11 cellular contexts compared by ENCODE assay signal in genomic region chr14:103483600-103483999, GRCh38. TPM values are rescaled to one million over a fixed set of nuclear protein-coding genes. Genes with fewer than 3 reads are reported as not detected.
DNase-seq lines count a peak whose midpoint lies in the region; ATAC-seq and TF ChIP-seq lines count a peak whose summit lies in the region.
"Had no signal": no experiment of that assay in that cellular context is flagged by ENCODE, and none has a peak within 500 bp of the region (broad histone marks: within the 10 kb centered on the region; RNA-seq: fewer than 3 reads in every experiment).

No MANE protein-coding gene starts in this region.

- H3K9me3 Mint-ChIP-seq in GM23338 = no peaks in the 10 kb centered on the region
- H3K9me3 Mint-ChIP-seq: naive thymus-derived CD4-positive, alpha-beta T cell; T-helper 2 cell treated with Interferon-gamma antibody and Interleukin-4, amounts not matched to agents 5 μg/mL and 100 μg/mL, for 36 hours had no signal

- H3K4me3 Mint-ChIP-seq in GM23338 = no peak overlapping the region
- H3K4me3 Mint-ChIP-seq: naive thymus-derived CD4-positive, alpha-beta T cell; T-helper 2 cell treated with Interferon-gamma antibody and Interleukin-4, amounts not matched to agents 5 μg/mL and 100 μg/mL, for 36 hours had no signal

- H3K4me1 ChIP-seq in GM23338 (ENCODE audit: insufficient read depth) = no peaks in the 10 kb centered on the region
- peaks cover 14% of the 10 kb centered on the region for H3K4me1 ChIP-seq in OCI-LY7 (ENCODE audit: insufficient read depth, low read length, poor library complexity, severe bottlenecking)
- H3K4me1 ChIP-seq in psoas muscle = peaks cover 9% of the 10 kb centered on the region

- no peak for ATAC-seq in GM23338
- no peak for ATAC-seq in psoas muscle
- ATAC-seq: naive thymus-derived CD4-positive, alpha-beta T cell had no signal

- no peak for TF ChIP-seq CTCF in GM23338 (conservative IDR thresholded peaks at IDR 0.05; ENCODE audit: low read depth in 2 of 2)
- TF ChIP-seq CTCF in OCI-LY7 (conservative IDR thresholded peaks at IDR 0.05; ENCODE audit: low read length) = no peak
- no peak for TF ChIP-seq CTCF in psoas muscle (IDR thresholded peaks at IDR 0.05)

- H3K4me2 ChIP-seq in GM23338 (no peak overlapping the region), OCI-LY7 (ENCODE audit: low read length) (no peak overlapping the region)

- H3F3A ChIP-seq in GM23338 (replicated peaks; ENCODE audit: low read depth) = 0 out of 2 replicates have a peak, but pooled peaks cover 2% of the 10 kb centered on the region

- no peak overlapping the region for H3K27ac Mint-ChIP-seq in GM23338
- H3K27ac Mint-ChIP-seq: T-helper 2 cell treated with Interferon-gamma antibody and Interleukin-4, amounts not matched to agents 5 μg/mL and 100 μg/mL, for 36 hours had no signal

- H4K20me1 ChIP-seq in GM23338 (replicated peaks; ENCODE audit: insufficient read depth) (peaks cover 2% of the 10 kb centered on the region; the same call in 1 of the 2 replicates), OCI-LY7 (ENCODE audit: insufficient read depth, low read length) (peaks cover 3% of the 10 kb centered on the region; the same call in 1 of the 2 replicates)

- no peaks in the 10 kb centered on the region for H3K27me3 ChIP-seq in GM23338 (ENCODE audit: insufficient read depth)
- H3K27me3 ChIP-seq in psoas muscle (ENCODE audit: insufficient read depth in 3 of 3, low read length in 2 of 3) = no peaks in the 10 kb centered on the region

- no peaks in the 10 kb centered on the region for H3K27me3 Mint-ChIP-seq in GM23338 (ENCODE audit: insufficient read depth, low read depth, poor library complexity)
- H3K27me3 Mint-ChIP-seq: naive thymus-derived CD4-positive, alpha-beta T cell had no signal

- CTCF ChIA-PET in OCI-LY7 (lab: Charles Lee; ENCODE audit: unreplicated experiment) = no interaction called here

- H3K9me2 ChIP-seq in GM23338 (ENCODE audit: insufficient read depth) = no peaks in the 10 kb centered on the region
- H3K9me2 ChIP-seq in OCI-LY7 (ENCODE audit: insufficient read depth, low read length) = no peaks in the 10 kb centered on the region

- peaks cover 41% of the 10 kb centered on the region for H3K36me3 Mint-ChIP-seq in GM23338 (ENCODE audit: low read depth)

- no peaks in the 10 kb centered on the region for H3K79me2 ChIP-seq in GM23338 (replicated peaks; ENCODE audit: insufficient read depth)
- H3K79me2 ChIP-seq in OCI-LY7 (ENCODE audit: insufficient read depth, low read depth, low read length) = no peaks in the 10 kb centered on the region

- intact Hi-C loops in OCI-LY7 (cut with micrococcal nuclease; ENCODE audit: unreplicated experiment) = no loop called here
- intact Hi-C loops in psoas muscle (cut with DNase I) = no loop called here

- H3K4me3 ChIP-seq in GM23338 (no peak overlapping the region), OCI-LY7 (ENCODE audit: low read depth, low read length, poor library complexity, severe bottlenecking) (no peak overlapping the region), psoas muscle (no peak overlapping the region)

- POLR2A ChIA-PET in OCI-LY7 (lab: Charles Lee) = no interaction called here

- BruUV-seq in OCI-LY7 (replicated peaks; lab: Mats Ljungman, UMichigan) = TSS peak; percentile 36

- H2AFZ ChIP-seq in GM23338 (no peak overlapping the region), OCI-LY7 (ENCODE audit: low read length) (no peak overlapping the region)

- H3K4me1 Mint-ChIP-seq in GM23338 = no peaks in the 10 kb centered on the region

- WGBS in psoas muscle, 3 donors = 39 to 59% (median 47%) methylated on average over 5 of the region's 5 CpGs

- DNase-seq in GM23338 (ENCODE audit: low spot score) = no peak
- no peak for DNase-seq in OCI-LY7 (ENCODE audit: low spot score)
- DNase-seq in dermis blood vessel endothelial cell = peak; percentile 87
- DNase-seq in psoas muscle = no peak
- no peak for DNase-seq in NK-92 treated with Interleukin-12 subunit alpha and Interleukin-12 subunit beta, amount 100 ng/mL, for 24 hours (lab: John Stamatoyannopoulos, UW)
- DNase-seq in T-helper 2 cell = no peak
- DNase-seq in NCI-H2029 treated with DMSO at 0.1 percent for 48 hours (lab: John Stamatoyannopoulos, UW) = no peak
- DNase-seq: naive thymus-derived CD4-positive, alpha-beta T cell; NCI-H510A treated with DMSO at 0.1 percent for 48 hours; stimulated activated CD4-positive, alpha-beta T cell treated with anti-CD3 and anti-CD28 coated beads, Interleukin-1b, Interleukin-23, amount 100 ng/mL, for 48 hours had no signal

- peak overlapping the region; percentile 63; the same call in 1 of the 2 replicates for H3K27ac ChIP-seq in GM23338 (ENCODE audit: low read depth)
- H3K27ac ChIP-seq in OCI-LY7 (ENCODE audit: low read depth, low read length, poor library complexity, severe bottlenecking) = no peak overlapping the region
- peak overlapping the region; percentile 36 for H3K27ac ChIP-seq in psoas muscle

- H3K36me3 ChIP-seq in GM23338 (ENCODE audit: insufficient read depth) = peaks cover 8% of the 10 kb centered on the region
- peaks cover 73% of the 10 kb centered on the region for H3K36me3 ChIP-seq in OCI-LY7 (ENCODE audit: insufficient read depth, low read length)
- peaks cover 0 to 55% of the 10 kb centered on the region in 2 donors for H3K36me3 ChIP-seq in psoas muscle (ENCODE audit: insufficient read depth in 1 of 2, low read depth in 1 of 2)

- H3K9me3 ChIP-seq in OCI-LY7 (ENCODE audit: low read length) (no peaks in the 10 kb centered on the region), psoas muscle (no peaks in the 10 kb centered on the region)

TF ChIP-seq in GM23338, 12 proteins besides CTCF, POLR2A, EP300 and RAD21 (continues in another document):
- TF ChIP-seq POLR2AphosphoS5 (IDR thresholded peaks at IDR 0.05; ENCODE audit: low read depth) = no peak
- no peak for TF ChIP-seq ETS1 (IDR thresholded peaks at IDR 0.05)
- no peak for TF ChIP-seq EZH2phosphoT487 (IDR thresholded peaks at IDR 0.05; ENCODE audit: unreplicated experiment)
- no peak for TF ChIP-seq ZNF331 (CRISPR knock-in tag; IDR thresholded peaks at IDR 0.05; ENCODE audit: low read depth)
- TF ChIP-seq ZNF114 (CRISPR knock-in tag; IDR thresholded peaks at IDR 0.05) = no peak
- no peak for TF ChIP-seq JUNB (IDR thresholded peaks at IDR 0.05; ENCODE audit: unreplicated experiment)
- no peak for TF ChIP-seq CREB1 (CRISPR knock-in tag; IDR thresholded peaks at IDR 0.05; ENCODE audit: low read depth)
- TF ChIP-seq EZH2 (IDR thresholded peaks at IDR 0.05; ENCODE audit: low read depth, unreplicated experiment) = no peak
- TF ChIP-seq STAT1 (IDR thresholded peaks at IDR 0.05; ENCODE audit: unreplicated experiment) = no peak
- TF ChIP-seq NANOG (IDR thresholded peaks at IDR 0.05; ENCODE audit: borderline replicate concordance) = no peak

RNA-seq across cellular contexts. Expression of gene CKB, which starts 39.0 kb away (rescaled TPM):
- 504 and 604 TPM in 2 replicates for total RNA-seq in GM23338 (2014; rRNA removed; shearing (Covaris generic))
- polyA plus RNA-seq in GM23338 (2016; fragmentation: Nextera tagmentation; extraction: Ambion mirVana) (846 and 852 TPM in 2 replicates), psoas muscle (100 to 1,000 TPM in 1 of 3 donors, 10 to 100 TPM in 2; 21.2 to 383 (median 67.0) TPM)
- total RNA-seq in OCI-LY7 (2014; rRNA removed; shearing (Covaris generic)) = 0.57 and 0.82 TPM in 2 replicates
- total RNA-seq in OCI-LY7 (2022) (3.0 and 3.2 TPM in 2 replicates), dermis blood vessel endothelial cell (2.6 and 3.2 TPM in 2 replicates), psoas muscle (100 to 1,000 TPM in 1 of 4 donors, 10 to 100 TPM in 3; 19.5 to 116 (median 33.0) TPM)

RNA-seq across cellular contexts. Expression of gene TRMT61A, which starts 45.4 kb away (rescaled TPM):
- 22.0 and 28.2 TPM in 2 replicates for total RNA-seq in GM23338 (2014; rRNA removed; shearing (Covaris generic))
- polyA plus RNA-seq in GM23338 (2016; fragmentation: Nextera tagmentation; extraction: Ambion mirVana) (13.2 and 13.4 TPM in 2 replicates), psoas muscle (10 to 100 TPM; 13.1 to 29.5 (median 13.3) TPM)
- total RNA-seq in OCI-LY7 (2014; rRNA removed; shearing (Covaris generic)) = 16.7 and 17.1 TPM in 2 replicates
- total RNA-seq in OCI-LY7 (2022) (11.2 and 13.1 TPM in 2 replicates), dermis blood vessel endothelial cell (5.6 and 7.5 TPM in 2 replicates), psoas muscle (10 to 100 TPM in 1 of 4 donors, 1 to 10 TPM in 3; 6.5 to 12.7 (median 7.8) TPM)
